In the genomic region with DNA sequence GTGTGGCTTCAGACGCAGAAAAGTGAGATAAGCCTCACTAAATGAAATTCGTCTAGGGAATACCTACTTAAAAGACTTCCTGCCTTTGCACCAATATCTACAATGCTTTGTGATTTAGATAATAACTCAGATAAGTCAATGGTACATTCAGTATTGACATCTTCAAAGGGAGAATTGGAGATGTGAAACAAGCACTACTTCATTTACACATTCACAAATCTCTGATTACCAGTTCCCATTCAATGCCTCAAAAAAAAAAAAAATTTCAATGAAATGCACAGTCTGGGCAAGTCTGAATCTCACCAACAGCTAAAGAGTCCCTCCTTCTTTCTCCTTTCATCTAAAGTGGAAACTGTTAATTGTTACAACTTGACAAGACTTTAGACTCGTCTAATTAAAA, we compare ENCODE assay signal across 11 cellular contexts. TPM values are rescaled to one million over a fixed set of nuclear protein-coding genes. Genes with fewer than 3 reads are reported as not detected.
DNase-seq lines count a peak whose midpoint lies in the region.
"Had no signal": no experiment of that assay in that cellular context is flagged by ENCODE, and none has a peak within 500 bp of the region (broad histone marks: within the 10 kb centered on the region; RNA-seq: fewer than 3 reads in every experiment).

No MANE protein-coding gene starts in this region.

- peaks cover 44% of the 10 kb centered on the region for H3K36me3 Mint-ChIP-seq in activated naive CD4-positive, alpha-beta T cell treated with anti-CD3 and anti-CD28 coated beads for 36 hours (ENCODE audit: low read depth)
- peaks cover 66% of the 10 kb centered on the region for H3K36me3 Mint-ChIP-seq in activated CD4-positive, alpha-beta memory T cell treated with anti-CD3 and anti-CD28 coated beads, Interleukin-2, amount 10 ng/mL, durations not matched to agents 7 days and 5 days (ENCODE audit: low read depth)
- no peaks in the 10 kb centered on the region for H3K36me3 Mint-ChIP-seq in immature natural killer cell

- H3K27ac Mint-ChIP-seq in activated naive CD4-positive, alpha-beta T cell treated with anti-CD3 and anti-CD28 coated beads for 36 hours = peak overlapping the region; percentile 10
- H3K27ac Mint-ChIP-seq in activated CD4-positive, alpha-beta memory T cell treated with anti-CD3 and anti-CD28 coated beads, Interleukin-2, amount 10 ng/mL, durations not matched to agents 7 days and 5 days = peak overlapping the region; percentile 94
- H3K27ac Mint-ChIP-seq in immature natural killer cell = peak overlapping the region; percentile 95 to 99 (median 98)

- POLR2A ChIA-PET in activated CD4-positive, alpha-beta memory T cell treated with anti-CD3 and anti-CD28 coated beads, Interleukin-2, amount 10 ng/mL, durations not matched to agents 7 days and 5 days (lab: Charles Lee) = interaction anchor here (0.9 to 7.2 kb wide), 4 partner anchors 10 to 221 kb away, joined by 3 to 90 read pairs (median 5); a partner anchor contains a TSS

- no peaks in the 10 kb centered on the region for H3K9me3 Mint-ChIP-seq in activated naive CD4-positive, alpha-beta T cell treated with anti-CD3 and anti-CD28 coated beads for 36 hours
- H3K9me3 Mint-ChIP-seq in activated CD4-positive, alpha-beta memory T cell treated with anti-CD3 and anti-CD28 coated beads, Interleukin-2, amount 10 ng/mL, durations not matched to agents 7 days and 5 days = no peaks in the 10 kb centered on the region
- H3K9me3 Mint-ChIP-seq in immature natural killer cell = no peaks in the 10 kb centered on the region

- CTCF ChIA-PET in activated naive CD4-positive, alpha-beta T cell treated with anti-CD3 and anti-CD28 coated beads for 36 hours (lab: Charles Lee) = interaction anchor here (0.6 to 6.0 kb wide), 3 partner anchors 9 to 220 kb away, joined by 3 to 39 read pairs (median 5); a partner anchor contains a TSS
- CTCF ChIA-PET in activated CD4-positive, alpha-beta memory T cell treated with anti-CD3 and anti-CD28 coated beads, Interleukin-2, amount 10 ng/mL, durations not matched to agents 7 days and 5 days (lab: Charles Lee) = interaction anchor here (0.9 to 6.6 kb wide), 6 partner anchors 9 to 228 kb away, joined by 3 to 93 read pairs (median 4); a partner anchor contains a TSS

- no peaks in the 10 kb centered on the region for H3K27me3 Mint-ChIP-seq in activated naive CD4-positive, alpha-beta T cell treated with anti-CD3 and anti-CD28 coated beads for 36 hours (ENCODE audit: low read depth)
- H3K27me3 Mint-ChIP-seq in activated CD4-positive, alpha-beta memory T cell treated with anti-CD3 and anti-CD28 coated beads, Interleukin-2, amount 10 ng/mL, durations not matched to agents 7 days and 5 days = no peaks in the 10 kb centered on the region
- peaks cover 7 to 17% (median 10%) of the 10 kb centered on the region in 3 donors for H3K27me3 Mint-ChIP-seq in immature natural killer cell (ENCODE audit: low read depth in 3 of 3)

- peaks cover 61% of the 10 kb centered on the region for H3K4me1 Mint-ChIP-seq in activated naive CD4-positive, alpha-beta T cell treated with anti-CD3 and anti-CD28 coated beads for 36 hours (ENCODE audit: low read depth)
- H3K4me1 Mint-ChIP-seq in activated CD4-positive, alpha-beta memory T cell treated with anti-CD3 and anti-CD28 coated beads, Interleukin-2, amount 10 ng/mL, durations not matched to agents 7 days and 5 days = peaks cover 53% of the 10 kb centered on the region
- peaks cover 55 to 62% of the 10 kb centered on the region in 2 donors for H3K4me1 Mint-ChIP-seq in immature natural killer cell

- peak overlapping the region; percentile 85 for H3K27ac ChIP-seq in temporal lobe (ENCODE audit: low read depth, low read length)

- H3K4me3 Mint-ChIP-seq in activated naive CD4-positive, alpha-beta T cell treated with anti-CD3 and anti-CD28 coated beads for 36 hours = peak overlapping the region; percentile 96
- H3K4me3 Mint-ChIP-seq in activated CD4-positive, alpha-beta memory T cell treated with anti-CD3 and anti-CD28 coated beads, Interleukin-2, amount 10 ng/mL, durations not matched to agents 7 days and 5 days = peak overlapping the region; percentile 94
- peak overlapping the region; percentile 92 to 97 (median 93) for H3K4me3 Mint-ChIP-seq in immature natural killer cell

- intact Hi-C loops in activated naive CD4-positive, alpha-beta T cell treated with anti-CD3 and anti-CD28 coated beads for 36 hours (cut with micrococcal nuclease) = no loop called here

- no peak for DNase-seq in activated naive CD4-positive, alpha-beta T cell treated with anti-CD3 and anti-CD28 coated beads for 36 hours
- DNase-seq in activated naive CD4-positive, alpha-beta T cell (lab: John Stamatoyannopoulos, UW) = no peak
- no peak for DNase-seq in activated CD4-positive, alpha-beta memory T cell treated with anti-CD3 and anti-CD28 coated beads, Interleukin-2, amount 10 ng/mL, durations not matched to agents 7 days and 5 days
- no peak for DNase-seq in immature natural killer cell
- no peak for DNase-seq in NCI-H2196 treated with DMSO at 0.1 percent for 48 hours (lab: John Stamatoyannopoulos, UW; ENCODE audit: unreplicated experiment)
- no peak for DNase-seq in Ammon's horn (ENCODE audit: low spot score)
- DNase-seq in CD1c-positive myeloid dendritic cell (ENCODE audit: extremely low spot score) = no peak
- DNase-seq: foreskin melanocyte had no signal

RNA-seq across cellular contexts. Expression of a gene that starts 3.7 kb away (rescaled TPM):
- total RNA-seq in activated naive CD4-positive, alpha-beta T cell treated with anti-CD3 and anti-CD28 coated beads for 36 hours = 10 to 100 TPM; 52.8 to 56.7 TPM
- total RNA-seq in activated CD4-positive, alpha-beta memory T cell treated with anti-CD3 and anti-CD28 coated beads, Interleukin-2, amount 10 ng/mL, durations not matched to agents 7 days and 5 days = 10 to 100 TPM; 75.6 to 78.8 TPM
- 10 to 100 TPM in 1 of 3 donors, 1 to 10 TPM in 2; 1.2 to 15.3 (median 3.9) TPM for polyA plus RNA-seq in immature natural killer cell
- 29.3 TPM for total RNA-seq in temporal lobe

RNA-seq across cellular contexts. Expression of a gene that starts 44.8 kb away (rescaled TPM):
- 10 to 100 TPM; 20.1 to 20.9 TPM for total RNA-seq in activated naive CD4-positive, alpha-beta T cell treated with anti-CD3 and anti-CD28 coated beads for 36 hours
- total RNA-seq in activated CD4-positive, alpha-beta memory T cell treated with anti-CD3 and anti-CD28 coated beads, Interleukin-2, amount 10 ng/mL, durations not matched to agents 7 days and 5 days = 10 to 100 TPM; 25.2 to 25.7 TPM
- polyA plus RNA-seq in immature natural killer cell = 10 to 100 TPM; 21.4 to 27.4 (median 22.2) TPM
- 20.4 TPM for total RNA-seq in temporal lobe

RNA-seq across cellular contexts. Expression of a gene that starts 50.1 kb away (rescaled TPM):
- total RNA-seq in activated naive CD4-positive, alpha-beta T cell treated with anti-CD3 and anti-CD28 coated beads for 36 hours = 10 to 100 TPM; 66.0 to 71.5 TPM
- 100 to 1,000 TPM; 193 to 200 TPM for total RNA-seq in activated CD4-positive, alpha-beta memory T cell treated with anti-CD3 and anti-CD28 coated beads, Interleukin-2, amount 10 ng/mL, durations not matched to agents 7 days and 5 days
- 100 to 1,000 TPM; 275 to 360 (median 296) TPM for polyA plus RNA-seq in immature natural killer cell
- 27.0 TPM for total RNA-seq in temporal lobe

RNA-seq across cellular contexts. Expression of a gene that starts 58.2 kb away (rescaled TPM):
- total RNA-seq in activated naive CD4-positive, alpha-beta T cell treated with anti-CD3 and anti-CD28 coated beads for 36 hours = not detected
- not detected for total RNA-seq in activated CD4-positive, alpha-beta memory T cell treated with anti-CD3 and anti-CD28 coated beads, Interleukin-2, amount 10 ng/mL, durations not matched to agents 7 days and 5 days
- 1 to 10 TPM in 1 of 3 donors, under 1 TPM in 2; 0.71 to 3.8 (median 0.86) TPM for polyA plus RNA-seq in immature natural killer cell
- total RNA-seq in temporal lobe = 57.3 TPM
- total RNA-seq: posterior vena cava had no signal
- polyA plus RNA-seq: BJ had no signal

Comparison
In these comparisons a context has a peak if more than half of its experiments do, and no peak if none do; other contexts are left out.
1. H3K27ac Mint-ChIP-seq: peak in every context shown above with its lines; median percentile 98 in immature natural killer cell; 94 in activated CD4-positive, alpha-beta memory T cell treated with anti-CD3 and anti-CD28 coated beads, Interleukin-2, amount 10 ng/mL, durations not matched to agents 7 days and 5 days; 10 in activated naive CD4-positive, alpha-beta T cell treated with anti-CD3 and anti-CD28 coated beads for 36 hours.